ENCODE assay signal across 25 cellular contexts in genomic region chr16:73997340-73997711, GRCh38.
A peak's percentile ranks its signal among the peaks of the same experiment; 100 is the strongest.
DNase-seq lines count a peak whose midpoint lies in the region; ATAC-seq, FAIRE-seq and TF ChIP-seq lines count a peak whose summit lies in the region.
"Had no signal": no experiment of that assay in that cellular context is flagged by ENCODE, and none has a peak within 500 bp of the region (broad histone marks: within the 10 kb centered on the region; RNA-seq: fewer than 3 reads in every experiment).

No MANE protein-coding gene starts in this region.

- POLR2A ChIA-PET in HepG2 (lab: Yijun Ruan, JAX): no interaction called here

- no peak for TF ChIP-seq POLR2A in HepG2 (IDR thresholded peaks at IDR 0.05; ENCODE audit: insufficient read depth in 1 of 2, low read depth in 2 of 2, low read length in 2 of 2)
- TF ChIP-seq POLR2A in right lobe of liver (IDR thresholded peaks at IDR 0.05): no peak

- WGBS in HepG2 (ENCODE audit: low lambda C conversion rate): 20% methylated on average over 3 of the region's 3 CpGs
- WGBS in right lobe of liver (ENCODE audit: insufficient coverage, low coverage, low lambda C conversion rate, missing lambda C conversion rate): 72% methylated on average over 3 of the region's 3 CpGs
- 66% methylated on average over 3 of the region's 3 CpGs for WGBS in hepatocyte (ENCODE audit: low lambda C conversion rate, missing lambda C conversion rate)
- WGBS in trophoblast cell (ENCODE audit: extremely low coverage, insufficient coverage, insufficient read length): no CpG with 5 or more reads among the region's 3 CpGs

- no peak overlapping the region for H3K27ac ChIP-seq in HepG2 (ENCODE audit: extremely low read length, insufficient read depth, low read length)
- H3K27ac ChIP-seq in right lobe of liver: no peak overlapping the region
- peak overlapping the region; percentile 33 for H3K27ac ChIP-seq in hepatocyte
- no peak overlapping the region for H3K27ac ChIP-seq in trophoblast cell (ENCODE audit: low read depth, low read length)
- H3K27ac ChIP-seq: 22Rv1, BLaER1, C4-2B, GM23248 had no signal

- no peaks in the 10 kb centered on the region for H3K36me3 Mint-ChIP-seq in activated naive CD4-positive, alpha-beta T cell treated with anti-CD3 and anti-CD28 coated beads, Interleukin-2, amount 10 ng/mL, durations not matched to agents 7 days and 5 days
- H3K36me3 Mint-ChIP-seq: CD4-positive, CD25-positive, alpha-beta regulatory T cell; CD8-positive, alpha-beta T cell had no signal

- H4K20me1 ChIP-seq in HepG2 (ENCODE audit: insufficient read depth, low read length): no peaks in the 10 kb centered on the region
- no peaks in the 10 kb centered on the region for H4K20me1 ChIP-seq in hepatocyte (ENCODE audit: insufficient read depth, poor library complexity, severe bottlenecking)
- H4K20me1 ChIP-seq: BLaER1 had no signal

- H3K4ac ChIP-seq in trophoblast cell (ENCODE audit: low read depth, low read length): no peak overlapping the region

- intact Hi-C loops in HepG2 (cut with micrococcal nuclease; ENCODE audit: unreplicated experiment) (no loop called here), right lobe of liver (cut with DNase I) (no loop called here)

- no peak for FAIRE-seq in HepG2 (lab: Jason Lieb, UNC)
- FAIRE-seq: A204.1, D721Med, GM12878, GM19239 had no signal

- no peaks in the 10 kb centered on the region for H3K4me1 Mint-ChIP-seq in activated naive CD4-positive, alpha-beta T cell treated with anti-CD3 and anti-CD28 coated beads, Interleukin-2, amount 10 ng/mL, durations not matched to agents 7 days and 5 days
- H3K4me1 Mint-ChIP-seq: B cell; CD4-positive, CD25-positive, alpha-beta regulatory T cell had no signal

- no peak overlapping the region for H2AK5ac ChIP-seq in trophoblast cell (ENCODE audit: low read length)

- H3K4me2 ChIP-seq in HepG2 (ENCODE audit: low read depth, low read length): peak overlapping the region; percentile 46
- H3K4me2 ChIP-seq in hepatocyte: no peak overlapping the region
- H3K4me2 ChIP-seq in trophoblast cell (ENCODE audit: low read length): no peak overlapping the region
- H3K4me2 ChIP-seq: BLaER1 had no signal

- H4K91ac ChIP-seq in trophoblast cell (ENCODE audit: low read depth, low read length): no peak overlapping the region

- no peak overlapping the region for H2BK120ac ChIP-seq in trophoblast cell (ENCODE audit: insufficient read depth, low read length, poor library complexity)

- H4K12ac ChIP-seq in trophoblast cell (ENCODE audit: low read depth, low read length): no peak overlapping the region

- no peak overlapping the region for H2AFZ ChIP-seq in HepG2 (ENCODE audit: low read length)
- H2AFZ ChIP-seq in hepatocyte: no peak overlapping the region
- H2AFZ ChIP-seq in trophoblast cell (ENCODE audit: insufficient read depth, low read length, poor library complexity): no peak overlapping the region
- H2AFZ ChIP-seq: GM23248 had no signal

- no peaks in the 10 kb centered on the region for H3K36me3 ChIP-seq in HepG2 (replicated peaks in 1 of 2; ENCODE audit: control insufficient read depth in 1 of 2, insufficient read depth in 2 of 2, low read length in 2 of 2)
- H3K36me3 ChIP-seq in right lobe of liver: no peaks in the 10 kb centered on the region
- H3K36me3 ChIP-seq in hepatocyte (replicated peaks; ENCODE audit: insufficient read depth, low read depth): no peaks in the 10 kb centered on the region
- H3K36me3 ChIP-seq in trophoblast cell (ENCODE audit: control insufficient read depth in 1 of 2, insufficient read depth in 2 of 2, low read length in 2 of 2): no peaks in the 10 kb centered on the region
- H3K36me3 ChIP-seq: BLaER1 had no signal

- no peaks in the 10 kb centered on the region for H3K27me3 Mint-ChIP-seq in activated naive CD4-positive, alpha-beta T cell treated with anti-CD3 and anti-CD28 coated beads, Interleukin-2, amount 10 ng/mL, durations not matched to agents 7 days and 5 days
- H3K27me3 Mint-ChIP-seq: B cell; CD4-positive, CD25-positive, alpha-beta regulatory T cell had no signal

- H3K4me3 Mint-ChIP-seq in activated naive CD4-positive, alpha-beta T cell treated with anti-CD3 and anti-CD28 coated beads, Interleukin-2, amount 10 ng/mL, durations not matched to agents 7 days and 5 days: no peak overlapping the region
- H3K4me3 Mint-ChIP-seq: B cell; CD4-positive, CD25-positive, alpha-beta regulatory T cell; CD8-positive, alpha-beta T cell; H9 had no signal

- H3K9ac ChIP-seq in HepG2 (ENCODE audit: insufficient read depth, low read depth, low read length) (no peak overlapping the region), trophoblast cell (ENCODE audit: low read length) (no peak overlapping the region)
- H3K9ac ChIP-seq: BLaER1, GM23248 had no signal

- no peak overlapping the region for H4K8ac ChIP-seq in trophoblast cell (ENCODE audit: low read depth, low read length)

- H3K9me3 ChIP-seq in HepG2 (ENCODE audit: low read length): no peaks in the 10 kb centered on the region
- H3K9me3 ChIP-seq in right lobe of liver: no peaks in the 10 kb centered on the region
- H3K9me3 ChIP-seq in hepatocyte (ENCODE audit: low read depth): no peaks in the 10 kb centered on the region
- H3K9me3 ChIP-seq in trophoblast cell (ENCODE audit: insufficient read depth, low read depth, low read length): no peaks in the 10 kb centered on the region
- H3K9me3 ChIP-seq: BLaER1, Caco-2 had no signal

- no peak overlapping the region for H3K14ac ChIP-seq in trophoblast cell (ENCODE audit: low read length)

- H3K79me1 ChIP-seq in trophoblast cell (ENCODE audit: low read length): no peaks in the 10 kb centered on the region

- CTCF ChIA-PET in HepG2 (lab: Yijun Ruan, JAX; ENCODE audit: low intra/inter-chr PET ratio, low total read pairs): no interaction called here
- CTCF ChIA-PET in activated naive CD4-positive, alpha-beta T cell treated with anti-CD3 and anti-CD28 coated beads, Interleukin-2, amount 10 ng/mL, durations not matched to agents 7 days and 5 days (lab: Charles Lee): no interaction called here

- no peak overlapping the region for H3K27ac Mint-ChIP-seq in activated naive CD4-positive, alpha-beta T cell treated with anti-CD3 and anti-CD28 coated beads, Interleukin-2, amount 10 ng/mL, durations not matched to agents 7 days and 5 days
- H3K27ac Mint-ChIP-seq: B cell; CD4-positive, CD25-positive, alpha-beta regulatory T cell; CD8-positive, alpha-beta T cell; H9 had no signal

- no peaks in the 10 kb centered on the region for H3K9me2 ChIP-seq in hepatocyte (replicated peaks; ENCODE audit: insufficient read depth)

- DNase-seq in HepG2 (ENCODE audit: low spot score) (no peak), right lobe of liver (no peak), hepatocyte (ENCODE audit: low spot score) (no peak), trophoblast cell (peak; percentile 35 to 36)
- DNase-seq in activated naive CD4-positive, alpha-beta T cell treated with anti-CD3 and anti-CD28 coated beads, Interleukin-2, amount 10 ng/mL, durations not matched to agents 7 days and 5 days: no peak
- no peak for DNase-seq in stimulated activated naive CD4-positive, alpha-beta T cell treated with Interleukin-2 at 50 U/mL for 16 hours (lab: John Stamatoyannopoulos, UW)
- DNase-seq: Caco-2; CD4-positive, CD25-positive, alpha-beta regulatory T cell; CD8-positive, alpha-beta T cell; DMS 273 treated with DMSO at 0.1 percent for 48 hours; DMS79; EL; GDM1; GM23248; H9 had no signal

- TF ChIP-seq EP300 in HepG2 (IDR thresholded peaks at IDR 0.05; ENCODE audit: low read depth in 2 of 2, low read length in 2 of 2): no peak
- no peak for TF ChIP-seq EP300 in HepG2 (CRISPR knock-in tag; IDR thresholded peaks at IDR 0.05; ENCODE audit: borderline replicate concordance)

- in situ Hi-C loops in HepG2 (cut with HindIII; ENCODE audit: extremely low pct_ligation_motif_present, low pct_unique_long_range_greater_than_20kb): no loop called here

- ATAC-seq in HepG2 (no peak; the same call in 2 of the 3 replicates), right lobe of liver (no peak), HG02852 (IDR thresholded peaks at IDR 0.05; ENCODE audit: unreplicated experiment) (no peak)
- ATAC-seq: CD8-positive, alpha-beta T cell; GM12878; HCT116 had no signal

- TF ChIP-seq CTCF in HepG2 (CRISPR knock-in tag; IDR thresholded peaks at IDR 0.05) (no peak), right lobe of liver (IDR thresholded peaks at IDR 0.05) (no peak), hepatocyte (IDR thresholded peaks at IDR 0.05; ENCODE audit: poor library complexity) (no peak)

- no peak overlapping the region for H3K23ac ChIP-seq in trophoblast cell (ENCODE audit: low read length)

- H3K27me3 ChIP-seq in HepG2 (ENCODE audit: control insufficient read depth in 1 of 2, insufficient read depth in 2 of 2, low read length in 2 of 2): no peaks in the 10 kb centered on the region
- H3K27me3 ChIP-seq in right lobe of liver: no peaks in the 10 kb centered on the region
- H3K27me3 ChIP-seq in hepatocyte: no peaks in the 10 kb centered on the region
- H3K27me3 ChIP-seq in trophoblast cell (ENCODE audit: insufficient read depth, low read length): no peaks in the 10 kb centered on the region
- H3K27me3 ChIP-seq: BLaER1 had no signal

- H2BK5ac ChIP-seq in trophoblast cell (ENCODE audit: low read depth, low read length, poor library complexity): no peak overlapping the region

- H3K4me3 ChIP-seq in HepG2 (replicated peaks in 1 of 3; ENCODE audit: insufficient read depth in 1 of 3, low read depth in 2 of 3, low read length in 3 of 3) (no peak overlapping the region), right lobe of liver (no peak overlapping the region), hepatocyte (no peak overlapping the region), trophoblast cell (ENCODE audit: low read depth, low read length) (no peak overlapping the region)
- H3K4me3 ChIP-seq: BLaER1, GM12878, GM23248 had no signal

- no peak overlapping the region for H3K18ac ChIP-seq in trophoblast cell (ENCODE audit: low read length)

- no peak for TF ChIP-seq RAD21 in HepG2 (CRISPR knock-in tag; IDR thresholded peaks at IDR 0.05)

- BruUV-seq in HepG2 (replicated peaks; lab: Mats Ljungman, UMichigan): no TSS peak

- H2BK12ac ChIP-seq in trophoblast cell (ENCODE audit: low read length): no peak overlapping the region

- H3K4me1 ChIP-seq in HepG2 (ENCODE audit: insufficient read depth, low read length) (peaks cover 16% of the 10 kb centered on the region), right lobe of liver (no peaks in the 10 kb centered on the region), hepatocyte (ENCODE audit: insufficient read depth) (peaks cover 3% of the 10 kb centered on the region), trophoblast cell (ENCODE audit: control insufficient read depth in 1 of 2, insufficient read depth in 2 of 2, low read length in 2 of 2) (no peaks in the 10 kb centered on the region)
- H3K4me1 ChIP-seq: BLaER1, Caco-2 had no signal

- H3K9me3 Mint-ChIP-seq in activated naive CD4-positive, alpha-beta T cell treated with anti-CD3 and anti-CD28 coated beads, Interleukin-2, amount 10 ng/mL, durations not matched to agents 7 days and 5 days: peaks cover 6% of the 10 kb centered on the region

- H3K79me2 ChIP-seq in HepG2 (ENCODE audit: insufficient read depth, low read length) (no peaks in the 10 kb centered on the region), hepatocyte (no peaks in the 10 kb centered on the region), trophoblast cell (ENCODE audit: control insufficient read depth, insufficient read depth, low read length, poor library complexity) (no peaks in the 10 kb centered on the region)

TF ChIP-seq in HepG2, 621 proteins besides CTCF, POLR2A, EP300 and RAD21 (continues in another document):
- TF ChIP-seq ERF (CRISPR knock-in tag; IDR thresholded peaks at IDR 0.05) (no peak), RFXANK (CRISPR knock-in tag; IDR thresholded peaks at IDR 0.05) (no peak)

Comparison
In these comparisons a context has a peak if more than half of its experiments do, and no peak if none do; other contexts are left out.
1. DNase-seq: peak in trophoblast cell (2 of 2); none in HepG2 (single experiment), right lobe of liver (0 of 3), hepatocyte (single experiment), activated naive CD4-positive, alpha-beta T cell treated with anti-CD3 and anti-CD28 coated beads, Interleukin-2, amount 10 ng/mL, durations not matched to agents 7 days and 5 days (single experiment) and stimulated activated naive CD4-positive, alpha-beta T cell treated with Interleukin-2 at 50 U/mL for 16 hours (single experiment).